ENCODE assay signal across 7 cellular contexts in genomic region chr9:127931092-127931881, GRCh38. TPM values are rescaled to one million over a fixed set of nuclear protein-coding genes. Genes with fewer than 3 reads are reported as not detected.
DNase-seq lines count a peak whose midpoint lies in the region; ATAC-seq, FAIRE-seq and TF ChIP-seq lines count a peak whose summit lies in the region.
"Had no signal": no experiment of that assay in that cellular context is flagged by ENCODE, and none has a peak within 500 bp of the region (broad histone marks: within the 10 kb centered on the region; RNA-seq: fewer than 3 reads in every experiment).

No MANE protein-coding gene starts in this region.

- peaks cover 15% of the 10 kb centered on the region for H3K4me1 Mint-ChIP-seq in astrocyte (ENCODE audit: low read depth, unreplicated experiment)
- H3K4me1 Mint-ChIP-seq in naive B cell = peaks cover 31 to 45% (median 34%) of the 10 kb centered on the region in 3 donors

- H3K9me3 Mint-ChIP-seq in astrocyte (ENCODE audit: unreplicated experiment) = no peaks in the 10 kb centered on the region
- no peaks in the 10 kb centered on the region for H3K9me3 Mint-ChIP-seq in naive B cell

- peak; percentile 52 to 61 for ATAC-seq in naive B cell (ENCODE audit: low read depth in 2 of 2)

- H3K27ac Mint-ChIP-seq in astrocyte (ENCODE audit: unreplicated experiment) (peak overlapping the region; percentile 88), naive B cell (peak overlapping the region; percentile 49 to 99 (median 85))

- peaks cover 11% of the 10 kb centered on the region for H3K27me3 Mint-ChIP-seq in astrocyte (ENCODE audit: low read depth, unreplicated experiment)
- H3K27me3 Mint-ChIP-seq in naive B cell = peaks cover 1 to 22% (median 4%) of the 10 kb centered on the region in 3 donors

- no peaks in the 10 kb centered on the region for H3K36me3 ChIP-seq in astrocyte (ENCODE audit: insufficient read depth, low read length)

- H3K4me1 ChIP-seq in astrocyte (ENCODE audit: insufficient read depth, low read length) = peaks cover 44% of the 10 kb centered on the region

- FAIRE-seq in astrocyte (lab: Jason Lieb, UNC) = no peak
- FAIRE-seq: A204.1 had no signal

- peak overlapping the region; percentile 86 for H3K27ac ChIP-seq in astrocyte (ENCODE audit: low read depth, low read length)

- peaks cover 26% of the 10 kb centered on the region for H3K79me2 ChIP-seq in astrocyte (ENCODE audit: insufficient read depth, low read length)

- H2AFZ ChIP-seq in astrocyte (ENCODE audit: low read depth, low read length) = peak overlapping the region; percentile 71

- H3K9ac ChIP-seq in astrocyte (ENCODE audit: low read length) = peak overlapping the region; percentile 78

- peaks cover 9% of the 10 kb centered on the region for H3K36me3 Mint-ChIP-seq in astrocyte (ENCODE audit: low read depth, unreplicated experiment)
- peaks cover 0 to 6% of the 10 kb centered on the region in 2 donors for H3K36me3 Mint-ChIP-seq in naive B cell

- peak; percentile 68 for DNase-seq in DMS 273 (lab: John Stamatoyannopoulos, UW; ENCODE audit: unreplicated experiment)
- DNase-seq in DMS 273 treated with DMSO at 0.1 percent for 48 hours (lab: John Stamatoyannopoulos, UW) = no peak
- DNase-seq in astrocyte (ENCODE audit: low read depth) = peak; percentile 68
- DNase-seq in naive B cell = peak; percentile 54
- DNase-seq in SK-N-DZ (ENCODE audit: low spot score) = no peak

- H3K4me3 Mint-ChIP-seq in astrocyte (ENCODE audit: unreplicated experiment) (peak overlapping the region; percentile 77), naive B cell (peak overlapping the region; percentile 76 to 88 (median 83))

- no peaks in the 10 kb centered on the region for H3K27me3 ChIP-seq in astrocyte (ENCODE audit: insufficient read depth, low read length)

- peak overlapping the region; percentile 59 for H3K4me3 ChIP-seq in astrocyte (ENCODE audit: insufficient read depth, low read depth, low read length)

- H3K4me2 ChIP-seq in astrocyte (ENCODE audit: low read length) = peak overlapping the region; percentile 89

- TF ChIP-seq CTCF in astrocyte (IDR thresholded peaks at IDR 0.05; ENCODE audit: insufficient read depth, low read depth, low read length) = no peak

- peaks cover 39% of the 10 kb centered on the region for H4K20me1 ChIP-seq in astrocyte (ENCODE audit: insufficient read depth, low read length)

- no peak for TF ChIP-seq EP300 in Ishikawa (IDR thresholded peaks at IDR 0.05; ENCODE audit: borderline replicate concordance)

- TF ChIP-seq RAD21 in Ishikawa (IDR thresholded peaks at IDR 0.05; ENCODE audit: low read depth) = no peak

- H3K9me3 ChIP-seq in astrocyte (ENCODE audit: insufficient read depth, low read depth, low read length) = no peaks in the 10 kb centered on the region

TF ChIP-seq in Ishikawa, 13 proteins besides CTCF, POLR2A, EP300 and RAD21:
- TF ChIP-seq REST (IDR thresholded peaks at IDR 0.05; ENCODE audit: low read depth) (no peak), YY1 (IDR thresholded peaks at IDR 0.05; ENCODE audit: low read depth) (no peak), TCF12 (IDR thresholded peaks at IDR 0.05; ENCODE audit: low read depth) (no peak), TAF1 (IDR thresholded peaks at IDR 0.05; ENCODE audit: low read depth) (no peak), USF1 (IDR thresholded peaks at IDR 0.05) (peak; percentile 60), FOXM1 (IDR thresholded peaks at IDR 0.05; ENCODE audit: borderline replicate concordance, low read depth) (no peak), MAX (IDR thresholded peaks at IDR 0.05) (no peak), TEAD4 (IDR thresholded peaks at IDR 0.05) (no peak), CREB1 (IDR thresholded peaks at IDR 0.05; ENCODE audit: low read depth) (no peak), NFIC (IDR thresholded peaks at IDR 0.05) (no peak), ZBTB7A (IDR thresholded peaks at IDR 0.05; ENCODE audit: low read depth) (no peak), CEBPB (IDR thresholded peaks at IDR 0.05) (0 out of 2 replicates have a peak, but pooled peaks have one; percentile 13)

RNA-seq across cellular contexts. Expression of gene PIP5KL1, which starts 0.7 kb away (rescaled TPM):
- 4.6 and 4.9 TPM in 2 replicates for total RNA-seq in astrocyte
- 1 to 10 TPM in 1 of 6 donors, under 1 TPM in 1, not detected in 4; 0.73 to 1.0 TPM for polyA plus RNA-seq in naive B cell (ENCODE audit: low read depth in 6 of 6)
- 2.1 and 3.6 TPM in 2 replicates for polyA plus RNA-seq in SK-N-DZ (2014; cell fraction: cytosol; rRNA removed)
- 18.2 and 18.8 TPM in 2 replicates for polyA plus RNA-seq in SK-N-DZ (2014; cell fraction: nucleus; rRNA removed)

RNA-seq across cellular contexts. Expression of gene DPM2, which starts 6.4 kb away (rescaled TPM):
- total RNA-seq in astrocyte = 32.7 and 34.3 TPM in 2 replicates
- 10 to 100 TPM; 46.3 to 78.7 (median 54.2) TPM for polyA plus RNA-seq in naive B cell (ENCODE audit: low read depth in 6 of 6)
- polyA plus RNA-seq in SK-N-DZ (2014; cell fraction: cytosol; rRNA removed) = 52.5 and 55.6 TPM in 2 replicates
- polyA plus RNA-seq in SK-N-DZ (2014; cell fraction: nucleus; rRNA removed) = 46.6 and 51.6 TPM in 2 replicates

RNA-seq across cellular contexts. Expression of gene ST6GALNAC4, which starts 14.4 kb away (rescaled TPM):
- total RNA-seq in astrocyte = 14.5 and 21.7 TPM in 2 replicates
- 10 to 100 TPM; 19.7 to 36.6 (median 25.0) TPM for polyA plus RNA-seq in naive B cell (ENCODE audit: low read depth in 6 of 6)
- 28.1 and 28.4 TPM in 2 replicates for polyA plus RNA-seq in SK-N-DZ (2014; cell fraction: cytosol; rRNA removed)
- polyA plus RNA-seq in SK-N-DZ (2014; cell fraction: nucleus; rRNA removed) = 18.1 and 19.8 TPM in 2 replicates

RNA-seq across cellular contexts. Expression of gene ST6GALNAC6, which starts 31.9 kb away (rescaled TPM):
- total RNA-seq in astrocyte = 30.4 and 37.5 TPM in 2 replicates
- 10 to 100 TPM; 17.2 to 27.8 (median 19.8) TPM for polyA plus RNA-seq in naive B cell (ENCODE audit: low read depth in 6 of 6)
- 28.5 and 39.2 TPM in 2 replicates for polyA plus RNA-seq in SK-N-DZ (2014; cell fraction: cytosol; rRNA removed)
- 30.8 and 39.5 TPM in 2 replicates for polyA plus RNA-seq in SK-N-DZ (2014; cell fraction: nucleus; rRNA removed)

RNA-seq across cellular contexts. Expression of gene EEIG1, which starts 49.5 kb away (rescaled TPM):
- 26.0 and 26.4 TPM in 2 replicates for total RNA-seq in astrocyte
- 10 to 100 TPM; 12.3 to 36.9 (median 21.6) TPM for polyA plus RNA-seq in naive B cell (ENCODE audit: low read depth in 6 of 6)
- 2.7 and 3.0 TPM in 2 replicates for polyA plus RNA-seq in SK-N-DZ (2014; cell fraction: cytosol; rRNA removed)
- 6.9 and 11.3 TPM in 2 replicates for polyA plus RNA-seq in SK-N-DZ (2014; cell fraction: nucleus; rRNA removed)

Comparison
In these comparisons a context has a peak if more than half of its experiments do, and no peak if none do; other contexts are left out.
1. DNase-seq: peak in DMS 273 (single experiment), astrocyte (single experiment) and naive B cell (single experiment); none in DMS 273 treated with DMSO at 0.1 percent for 48 hours (single experiment) and SK-N-DZ (single experiment).